12 cellular contexts compared by ENCODE assay signal in the genomic region with DNA sequence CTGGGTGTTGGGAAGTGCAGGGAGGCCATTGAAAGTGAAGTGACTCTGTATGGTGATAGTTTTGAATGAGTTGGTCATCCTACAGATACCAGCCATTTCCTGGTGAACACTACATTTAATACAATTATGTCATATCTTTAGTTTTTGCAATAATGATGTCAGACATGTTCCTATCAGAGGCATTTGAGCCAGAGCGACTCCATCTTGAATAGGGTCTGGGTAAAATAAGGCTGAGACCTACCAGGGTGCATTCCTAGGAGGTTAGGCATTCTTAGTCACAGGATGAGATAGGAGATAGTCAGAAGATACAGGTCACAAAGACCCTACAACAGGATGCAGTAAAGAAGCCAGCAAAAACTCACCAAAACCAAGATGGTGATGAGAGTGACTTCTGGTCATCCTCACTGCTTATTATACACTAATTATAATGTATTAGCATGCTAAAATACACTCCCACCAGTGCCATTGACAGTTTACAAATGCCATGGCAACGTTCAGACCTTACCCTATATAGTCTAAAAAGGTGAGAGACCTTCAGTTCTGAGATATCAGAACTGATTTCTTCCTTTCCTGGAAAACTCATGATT. TPM values are rescaled to one million over a fixed set of nuclear protein-coding genes. Genes with fewer than 3 reads are reported as not detected.
DNase-seq lines count a peak whose midpoint lies in the region; ATAC-seq and TF ChIP-seq lines count a peak whose summit lies in the region.
"Had no signal": no experiment of that assay in that cellular context is flagged by ENCODE, and none has a peak within 500 bp of the region (broad histone marks: within the 10 kb centered on the region; RNA-seq: fewer than 3 reads in every experiment).

No MANE protein-coding gene starts in this region.

- CTCF ChIA-PET in activated CD8-positive, alpha-beta T cell treated with anti-CD3 and anti-CD28 coated beads, Interleukin-2, amount 10 ng/mL, durations not matched to agents 7 days and 5 days (lab: Charles Lee) = interaction anchor here (0.6 to 2.1 kb wide), 2 partner anchors 10 kb away, joined by 4 to 11 read pairs; no protein-coding TSS in a partner anchor

- peak overlapping the region; percentile 58 for H3K27ac Mint-ChIP-seq in activated CD8-positive, alpha-beta T cell treated with anti-CD3 and anti-CD28 coated beads, Interleukin-2, amount 10 ng/mL, durations not matched to agents 7 days and 5 days
- H3K27ac Mint-ChIP-seq in nephron = no peak overlapping the region

- no peaks in the 10 kb centered on the region for H3K27me3 Mint-ChIP-seq in activated CD8-positive, alpha-beta T cell treated with anti-CD3 and anti-CD28 coated beads, Interleukin-2, amount 10 ng/mL, durations not matched to agents 7 days and 5 days (ENCODE audit: low read depth)
- no peaks in the 10 kb centered on the region for H3K27me3 Mint-ChIP-seq in nephron (ENCODE audit: low read depth)

- H3K79me2 ChIP-seq in DND-41 (ENCODE audit: insufficient read depth, low read length) (peaks cover 72% of the 10 kb centered on the region), Karpas-422 (ENCODE audit: low read length) (peaks cover 72% of the 10 kb centered on the region)

- DNase-seq in DND-41 (no peak), Karpas-422 (no peak), foreskin fibroblast (no peak)
- DNase-seq in activated CD8-positive, alpha-beta T cell treated with anti-CD3 and anti-CD28 coated beads, Interleukin-2, amount 10 ng/mL, durations not matched to agents 7 days and 5 days = no peak
- DNase-seq in stimulated activated CD4-positive, alpha-beta T cell treated with anti-CD3 and anti-CD28 coated beads, Interleukin-2, amount 100 ng/mL, for 24 hours = no peak
- DNase-seq in activated CD4-positive, alpha-beta T cell treated with anti-CD3 and anti-CD28 coated beads for 1 hour = no peak
- DNase-seq: DMS79; NCI-H1417 treated with DMSO at 0.1 percent for 48 hours; psoas muscle; stimulated activated CD4-positive, alpha-beta T cell treated with anti-CD3 and anti-CD28 coated beads, Interleukin-4, amount 100 ng/mL, for 4 hours; substantia nigra had no signal

- no peaks in the 10 kb centered on the region for H3K9me2 ChIP-seq in Karpas-422 (replicated peaks; ENCODE audit: insufficient read depth, low read length)

- H3K9ac ChIP-seq in DND-41 (ENCODE audit: low read depth, low read length) (no peak overlapping the region), Karpas-422 (ENCODE audit: low read length) (no peak overlapping the region)

- H3K4me1 Mint-ChIP-seq in activated CD8-positive, alpha-beta T cell treated with anti-CD3 and anti-CD28 coated beads, Interleukin-2, amount 10 ng/mL, durations not matched to agents 7 days and 5 days (ENCODE audit: low read depth) = peaks cover 39% of the 10 kb centered on the region
- H3K4me1 Mint-ChIP-seq in nephron = peaks cover 12% of the 10 kb centered on the region

- H3K36me3 Mint-ChIP-seq in activated CD8-positive, alpha-beta T cell treated with anti-CD3 and anti-CD28 coated beads, Interleukin-2, amount 10 ng/mL, durations not matched to agents 7 days and 5 days (ENCODE audit: low read depth) = no peaks in the 10 kb centered on the region
- H3K36me3 Mint-ChIP-seq in nephron (ENCODE audit: low read depth) = no peaks in the 10 kb centered on the region

- no peaks in the 10 kb centered on the region for H3K9me3 Mint-ChIP-seq in activated CD8-positive, alpha-beta T cell treated with anti-CD3 and anti-CD28 coated beads, Interleukin-2, amount 10 ng/mL, durations not matched to agents 7 days and 5 days (ENCODE audit: insufficient read depth)
- no peaks in the 10 kb centered on the region for H3K9me3 Mint-ChIP-seq in nephron

- no peaks in the 10 kb centered on the region; the same call in 1 of the 2 replicates for H3K36me3 ChIP-seq in DND-41 (ENCODE audit: insufficient read depth, low read length)
- H3K36me3 ChIP-seq in Karpas-422 (ENCODE audit: insufficient read depth, low read length) = no peaks in the 10 kb centered on the region

- POLR2A ChIA-PET in activated CD8-positive, alpha-beta T cell treated with anti-CD3 and anti-CD28 coated beads, Interleukin-2, amount 10 ng/mL, durations not matched to agents 7 days and 5 days (lab: Charles Lee) = no interaction called here

- no peak for ATAC-seq in DND-41 (ENCODE audit: insufficient read depth, low read depth)
- no peak for ATAC-seq in activated CD8-positive, alpha-beta T cell treated with anti-CD3 and anti-CD28 coated beads, Interleukin-2, amount 10 ng/mL, durations not matched to agents 7 days and 5 days
- ATAC-seq: psoas muscle had no signal

- peak overlapping the region; percentile 81; the same call in 1 of the 2 replicates for H3K4me2 ChIP-seq in DND-41 (ENCODE audit: insufficient read depth, low read length)
- peak overlapping the region; percentile 79 for H3K4me2 ChIP-seq in Karpas-422 (ENCODE audit: low read depth, low read length, poor library complexity, severe bottlenecking)

- no peaks in the 10 kb centered on the region for H3K9me3 ChIP-seq in DND-41 (ENCODE audit: insufficient read depth, low read length, severe bottlenecking)
- no peaks in the 10 kb centered on the region for H3K9me3 ChIP-seq in Karpas-422 (ENCODE audit: low read length)
- H3K9me3 ChIP-seq: psoas muscle had no signal

- TF ChIP-seq CTCF in DND-41 (IDR thresholded peaks at IDR 0.05; ENCODE audit: borderline replicate concordance, extremely low read depth, low read length, poor library complexity, severe bottlenecking) = no peak
- TF ChIP-seq CTCF in nephron (IDR thresholded peaks at IDR 0.05; ENCODE audit: unreplicated experiment in 3 of 3) = no peak
- no peak for TF ChIP-seq CTCF in foreskin fibroblast (IDR thresholded peaks at IDR 0.05; ENCODE audit: low read depth, low read length)

- peak overlapping the region in 1 of 2 experiments; percentile 29; a peak in 1 of 4 replicates for H3K4me3 ChIP-seq in DND-41 (ENCODE audit: low read depth in 1 of 2, low read length in 2 of 2)
- 0 out of 2 replicates have a peak overlapping the region, but pooled peaks have one; percentile 56 for H3K4me3 ChIP-seq in Karpas-422 (ENCODE audit: low read length)
- peak overlapping the region in 1 of 2 donors; percentile 10 for H3K4me3 ChIP-seq in foreskin fibroblast (ENCODE audit: low read depth in 1 of 2, low read length in 2 of 2)
- H3K4me3 ChIP-seq: psoas muscle had no signal

- H3K27ac ChIP-seq in DND-41 (ENCODE audit: low read length) = no peak overlapping the region
- H3K27ac ChIP-seq in Karpas-422 (ENCODE audit: low read length) = no peak overlapping the region
- H3K27ac ChIP-seq: psoas muscle had no signal

- no peak overlapping the region for H3K4me3 Mint-ChIP-seq in activated CD8-positive, alpha-beta T cell treated with anti-CD3 and anti-CD28 coated beads, Interleukin-2, amount 10 ng/mL, durations not matched to agents 7 days and 5 days
- peak overlapping the region in 2 of 3 experiments; percentile 19 to 21 for H3K4me3 Mint-ChIP-seq in nephron

- peaks cover 45% of the 10 kb centered on the region for H3K4me1 ChIP-seq in DND-41 (ENCODE audit: insufficient read depth, low read length)
- peaks cover 38% of the 10 kb centered on the region for H3K4me1 ChIP-seq in Karpas-422 (ENCODE audit: low read length)

- H4K20me1 ChIP-seq in DND-41 (ENCODE audit: insufficient read depth, low read length) = peaks cover 4% of the 10 kb centered on the region; the same call in 1 of the 2 replicates
- no peaks in the 10 kb centered on the region for H4K20me1 ChIP-seq in Karpas-422 (ENCODE audit: insufficient read depth, low read depth, low read length)

- H3K27me3 ChIP-seq in DND-41 (ENCODE audit: insufficient read depth, low read length, poor library complexity) = no peaks in the 10 kb centered on the region
- no peaks in the 10 kb centered on the region for H3K27me3 ChIP-seq in Karpas-422 (ENCODE audit: low read length)

- H2AFZ ChIP-seq in DND-41 (ENCODE audit: low read depth, low read length) = no peak overlapping the region
- no peak overlapping the region for H2AFZ ChIP-seq in Karpas-422 (ENCODE audit: low read length)

RNA-seq across cellular contexts. Expression of gene ADK, which starts 28.2 kb away (rescaled TPM):
- total RNA-seq in Karpas-422 (2014; rRNA removed; shearing (Covaris generic); ENCODE audit: low replicate concordance) = 29.0 and 41.4 TPM in 2 replicates
- 10 to 100 TPM; 40.2 to 42.1 TPM for total RNA-seq in activated CD8-positive, alpha-beta T cell treated with anti-CD3 and anti-CD28 coated beads, Interleukin-2, amount 10 ng/mL, durations not matched to agents 7 days and 5 days

RNA-seq across cellular contexts. Expression of gene AP3M1, which starts 28.6 kb away (rescaled TPM):
- 19.4 and 52.9 TPM in 2 replicates for total RNA-seq in Karpas-422 (2014; rRNA removed; shearing (Covaris generic); ENCODE audit: low replicate concordance)
- total RNA-seq in activated CD8-positive, alpha-beta T cell treated with anti-CD3 and anti-CD28 coated beads, Interleukin-2, amount 10 ng/mL, durations not matched to agents 7 days and 5 days = 10 to 100 TPM; 44.2 to 49.1 TPM
